8 cellular contexts compared by ENCODE assay signal in genomic region chr6:10404799-10405524, GRCh38.
DNase-seq lines count a peak whose midpoint lies in the region; ATAC-seq and TF ChIP-seq lines count a peak whose summit lies in the region.

No MANE protein-coding gene starts in this region.

- H3K9ac ChIP-seq in mucosa of rectum (ENCODE audit: low read depth in 1 of 2, low read length in 2 of 2): peak overlapping the region in 1 of 2 donors; percentile 50

- DNase-seq in astrocyte of the spinal cord (ENCODE audit: low read depth, low spot score) (no peak), GM13976 (ENCODE audit: low spot score) (no peak)
- no peak for DNase-seq in NK-92 treated with Interleukin-12 subunit alpha and Interleukin-12 subunit beta, amount 100 ng/mL, for 24 hours (lab: John Stamatoyannopoulos, UW)

- in situ Hi-C loops in astrocyte of the spinal cord (cut with HindIII; ENCODE audit: low sequenced_read_pairs): no loop called here
- in situ Hi-C loops in GM13976 (cut with MboI; ENCODE audit: low sequenced_read_pairs, unreplicated experiment): loop anchor here (25.0 kb wide), 1 partner anchor 868 kb away; no protein-coding TSS in a partner anchor

- TF ChIP-seq CTCF in C4-2B (conservative IDR thresholded peaks at IDR 0.05) (no peak), astrocyte of the spinal cord (IDR thresholded peaks at IDR 0.05; ENCODE audit: low read depth, low read length) (no peak), GM13976 (IDR thresholded peaks at IDR 0.05; ENCODE audit: borderline replicate concordance, control extremely low read depth, extremely low read depth, insufficient read depth, missing control alignments) (no peak)

- H3K9me3 ChIP-seq in mucosa of rectum (ENCODE audit: control insufficient read depth in 2 of 2, low read length in 2 of 2): peaks cover 2 to 7% of the 10 kb centered on the region in 2 donors

- H3K36me3 ChIP-seq in mucosa of rectum (ENCODE audit: control insufficient read depth in 2 of 2, insufficient read depth in 2 of 2, low read length in 2 of 2): no peaks in the 10 kb centered on the region

- peaks cover 4 to 8% of the 10 kb centered on the region in 2 donors for H3K4me1 ChIP-seq in mucosa of rectum (ENCODE audit: control insufficient read depth in 2 of 2, insufficient read depth in 2 of 2, low read length in 2 of 2)

- H3K4me3 ChIP-seq in astrocyte of the spinal cord (ENCODE audit: low read depth, low read length) (peak overlapping the region; percentile 48), mucosa of rectum (ENCODE audit: low read length in 2 of 2) (peak overlapping the region; percentile 67)

- peak; percentile 3 for ATAC-seq in HG02938 (IDR thresholded peaks at IDR 0.05; ENCODE audit: unreplicated experiment)
- ATAC-seq in HG02885 (IDR thresholded peaks at IDR 0.05; ENCODE audit: poor library complexity, unreplicated experiment): no peak
- no peak for ATAC-seq in HG03439 (IDR thresholded peaks at IDR 0.05; ENCODE audit: unreplicated experiment)

- H3K27ac ChIP-seq in C4-2B (peak overlapping the region; percentile 98), mucosa of rectum (ENCODE audit: low read depth in 2 of 2, low read length in 2 of 2) (peak overlapping the region; percentile 56 to 61)

- peaks cover 44 to 62% of the 10 kb centered on the region in 2 donors for H3K27me3 ChIP-seq in mucosa of rectum (ENCODE audit: control insufficient read depth in 2 of 2, insufficient read depth in 2 of 2, low read length in 2 of 2)
